9 cellular contexts compared by ENCODE assay signal in the genomic region with DNA sequence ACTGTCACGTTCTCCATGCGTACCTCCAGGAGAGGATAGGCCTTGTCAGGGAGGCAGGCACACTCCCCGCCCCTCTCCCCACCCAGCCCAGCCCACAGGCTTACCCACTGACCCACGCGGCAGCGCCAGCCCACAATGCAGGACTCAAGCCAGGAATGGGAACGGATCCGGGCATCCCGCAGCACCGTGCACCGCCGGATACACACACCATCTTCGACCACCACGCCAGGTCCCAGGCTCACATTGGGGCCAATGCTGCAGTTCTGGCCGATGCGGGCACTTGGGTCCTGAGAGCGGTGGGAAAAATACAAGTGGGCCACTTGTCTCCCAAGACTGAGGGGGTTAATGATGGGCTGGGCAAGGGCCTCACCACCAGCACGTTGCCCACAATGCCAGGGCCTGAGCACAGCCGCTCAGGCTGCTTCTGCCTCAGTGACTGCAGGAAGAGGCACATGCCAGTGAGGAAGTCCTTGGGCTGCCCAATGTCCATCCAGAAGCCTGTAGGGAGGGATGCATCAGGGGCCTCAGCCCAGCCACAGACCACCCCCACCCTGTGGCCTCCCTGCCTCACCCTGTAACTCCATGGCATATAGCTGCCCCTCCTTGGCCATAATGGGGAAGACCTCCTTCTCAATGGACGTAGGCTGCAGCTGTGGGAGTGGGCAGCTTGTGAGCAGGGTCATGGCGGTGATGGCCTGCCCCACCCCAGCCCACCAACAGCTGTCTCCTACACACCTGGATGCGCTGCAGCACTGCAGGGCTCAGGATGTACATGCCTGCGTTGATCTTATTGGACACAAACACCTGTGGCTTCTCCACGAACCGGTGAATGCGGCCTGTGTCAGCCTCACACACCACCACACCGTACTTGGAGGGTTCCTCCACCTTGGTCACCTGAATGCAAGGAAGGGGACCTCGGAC. TPM values are rescaled to one million over a fixed set of nuclear protein-coding genes. Genes with fewer than 3 reads are reported as not detected.
DNase-seq lines count a peak whose midpoint lies in the region; ATAC-seq and TF ChIP-seq lines count a peak whose summit lies in the region.
"Had no signal": no experiment of that assay in that cellular context is flagged by ENCODE, and none has a peak within 500 bp of the region (broad histone marks: within the 10 kb centered on the region; RNA-seq: fewer than 3 reads in every experiment).

No MANE protein-coding gene starts in this region.

- DNase-seq in fibroblast of the aortic adventitia (ENCODE audit: low read depth) (no peak), skeletal muscle cell (ENCODE audit: low read depth) (no peak), NCI-H526 treated with DMSO at 0.1 percent for 48 hours (lab: John Stamatoyannopoulos, UW) (no peak), SKM-1 (lab: John Stamatoyannopoulos, UW; ENCODE audit: unreplicated experiment) (no peak)
- DNase-seq in effector CD8-positive, alpha-beta T cell (lab: John Stamatoyannopoulos, UW), result no peak
- DNase-seq: kidney glomerular epithelial cell had no signal

- peak overlapping the region; percentile 93 for H3K27ac ChIP-seq in VCaP

- H3K4me3 ChIP-seq in fibroblast of the aortic adventitia (ENCODE audit: low read depth, low read length) (peak overlapping the region; percentile 100), skeletal muscle cell (ENCODE audit: low read depth, low read length) (peak overlapping the region; percentile 99)

- no peak for TF ChIP-seq CTCF in VCaP (conservative IDR thresholded peaks at IDR 0.05)
- no peak for TF ChIP-seq CTCF in fibroblast of the aortic adventitia (IDR thresholded peaks at IDR 0.05; ENCODE audit: insufficient read depth, low read length)

- TF ChIP-seq POLR2A in GM19193 (IDR thresholded peaks at IDR 0.05; ENCODE audit: extremely low read depth, insufficient read depth, insufficient read length), result peak; percentile 31

- no peak for ATAC-seq in HG03378 (IDR thresholded peaks at IDR 0.05; ENCODE audit: unreplicated experiment)

RNA-seq across cellular contexts. Expression of a gene that starts 1.6 kb away (rescaled TPM):
- 14.3 and 31.0 TPM in 2 replicates for total RNA-seq in fibroblast of the aortic adventitia (ENCODE audit: low replicate concordance)

RNA-seq across cellular contexts. Expression of a gene that starts 2.6 kb away (rescaled TPM):
- 0.27 and 0.65 TPM in 2 replicates for total RNA-seq in fibroblast of the aortic adventitia (ENCODE audit: low replicate concordance)

RNA-seq across cellular contexts. Expression of a gene that starts 32.8 kb away (rescaled TPM):
- total RNA-seq in fibroblast of the aortic adventitia (ENCODE audit: low replicate concordance), result 19.4 and 22.7 TPM in 2 replicates

RNA-seq across cellular contexts. Expression of a gene that starts 32.8 kb away (rescaled TPM):
- 2.9 and 4.7 TPM in 2 replicates for total RNA-seq in fibroblast of the aortic adventitia (ENCODE audit: low replicate concordance)

RNA-seq across cellular contexts. Expression of a gene that starts 48.0 kb away (rescaled TPM):
- 41.1 and 87.7 TPM in 2 replicates for total RNA-seq in fibroblast of the aortic adventitia (ENCODE audit: low replicate concordance)
